In genomic region chr17:45908460-45908859, GRCh38 we compare ENCODE assay signal across 25 cellular contexts. TPM values are rescaled to one million over a fixed set of nuclear protein-coding genes. Genes with fewer than 3 reads are reported as not detected.
DNase-seq lines count a peak whose midpoint lies in the region; ATAC-seq and TF ChIP-seq lines count a peak whose summit lies in the region.
"Had no signal": no experiment of that assay in that cellular context is flagged by ENCODE, and none has a peak within 500 bp of the region (broad histone marks: within the 10 kb centered on the region; RNA-seq: fewer than 3 reads in every experiment).

No MANE protein-coding gene starts in this region.

- peaks cover 8 to 12% of the 10 kb centered on the region in 2 donors for H3K9me3 Mint-ChIP-seq in activated naive CD4-positive, alpha-beta T cell treated with anti-CD3 and anti-CD28 coated beads, Interleukin-2, amount 50 U/mL, for 72 hours
- H3K9me3 Mint-ChIP-seq in brain = peaks cover 7 to 23% (median 21%) of the 10 kb centered on the region in 5 experiments
- H3K9me3 Mint-ChIP-seq in stimulated activated effector memory CD8-positive, alpha-beta T cell treated with anti-CD3 and anti-CD28 coated beads, Interleukin-12 subunit alpha, Interleukin-12 subunit beta, amount 100 ng/mL, for 72 hours = peaks cover 3% of the 10 kb centered on the region

- H3K4me3 Mint-ChIP-seq in brain = peak overlapping the region in 1 of 5 experiments; percentile 55
- peak overlapping the region; percentile 52 for H3K4me3 Mint-ChIP-seq in stimulated activated effector memory CD8-positive, alpha-beta T cell treated with anti-CD3 and anti-CD28 coated beads, Interleukin-12 subunit alpha, Interleukin-12 subunit beta, amount 100 ng/mL, for 72 hours
- H3K4me3 Mint-ChIP-seq: effector memory CD8-positive, alpha-beta T cell had no signal

- DNase-seq in NCI-H1694 treated with DMSO at 0.1 percent for 48 hours (lab: John Stamatoyannopoulos, UW) = peak; percentile 47
- no peak for DNase-seq in NCI-H1694 (lab: John Stamatoyannopoulos, UW)
- DNase-seq in activated naive CD4-positive, alpha-beta T cell treated with anti-CD3 and anti-CD28 coated beads, Interleukin-2, amount 50 U/mL, for 72 hours (ENCODE audit: low spot score in 2 of 2) = no peak
- DNase-seq in activated naive CD4-positive, alpha-beta T cell treated with Interleukin-2 at 50 U/mL for 16 hours = no peak
- DNase-seq in stimulated activated effector memory CD8-positive, alpha-beta T cell treated with anti-CD3 and anti-CD28 coated beads, Interleukin-12 subunit alpha, Interleukin-12 subunit beta, amount 100 ng/mL, for 72 hours (ENCODE audit: low spot score in 2 of 2) = no peak
- DNase-seq in H7 = no peak
- DNase-seq: 8988T; AML-193; effector memory CD8-positive, alpha-beta T cell; esophagus squamous epithelium; GF-D8; HCEC 1CT; kidney; MG63; NCI-H1436 treated with DMSO at 0.1 percent for 48 hours; RPMI8226; stimulated activated CD4-positive, alpha-beta T cell treated with anti-CD3 and anti-CD28 coated beads, Interleukin-4, amount 100 ng/mL, for 4 hours; stomach; transverse colon had no signal

- H3K27me3 ChIP-seq in H7 (ENCODE audit: control insufficient read depth, insufficient read depth, low read length) = no peaks in the 10 kb centered on the region

- no peak overlapping the region for H3K27ac Mint-ChIP-seq in activated naive CD4-positive, alpha-beta T cell treated with anti-CD3 and anti-CD28 coated beads, Interleukin-2, amount 50 U/mL, for 72 hours
- H3K27ac Mint-ChIP-seq in brain = peak overlapping the region in 4 of 5 experiments; percentile 75 to 93 (median 84)
- no peak overlapping the region for H3K27ac Mint-ChIP-seq in stimulated activated effector memory CD8-positive, alpha-beta T cell treated with anti-CD3 and anti-CD28 coated beads, Interleukin-12 subunit alpha, Interleukin-12 subunit beta, amount 100 ng/mL, for 72 hours
- H3K27ac Mint-ChIP-seq: effector memory CD8-positive, alpha-beta T cell; IgD-negative memory B cell had no signal

- peak; percentile 52 to 75 for ATAC-seq in activated naive CD4-positive, alpha-beta T cell treated with anti-CD3 and anti-CD28 coated beads, Interleukin-2, amount 50 U/mL, for 72 hours
- ATAC-seq in stimulated activated effector memory CD8-positive, alpha-beta T cell treated with anti-CD3 and anti-CD28 coated beads, Interleukin-12 subunit alpha, Interleukin-12 subunit beta, amount 100 ng/mL, for 72 hours = peak; percentile 84
- ATAC-seq in HG03135 (IDR thresholded peaks at IDR 0.05; ENCODE audit: unreplicated experiment) = no peak
- ATAC-seq: effector memory CD8-positive, alpha-beta T cell; gastroesophageal sphincter had no signal

- peaks cover 7% of the 10 kb centered on the region for H3K27me3 Mint-ChIP-seq in brain

- peak in 1 of 2 experiments; percentile 11 for TF ChIP-seq CTCF in brain (conservative IDR thresholded peaks at IDR 0.05)

- peaks cover 6 to 12% of the 10 kb centered on the region in 2 donors for H3K36me3 Mint-ChIP-seq in activated naive CD4-positive, alpha-beta T cell treated with anti-CD3 and anti-CD28 coated beads, Interleukin-2, amount 50 U/mL, for 72 hours
- H3K36me3 Mint-ChIP-seq in brain = peaks cover 38% of the 10 kb centered on the region
- peaks cover 6% of the 10 kb centered on the region for H3K36me3 Mint-ChIP-seq in stimulated activated effector memory CD8-positive, alpha-beta T cell treated with anti-CD3 and anti-CD28 coated beads, Interleukin-12 subunit alpha, Interleukin-12 subunit beta, amount 100 ng/mL, for 72 hours

- no peak overlapping the region for H3K4me3 ChIP-seq in H7 (ENCODE audit: insufficient read depth, low read depth, low read length)
- H3K4me3 ChIP-seq: esophagus squamous epithelium, gastroesophageal sphincter, lung, MG63, smooth muscle cell, stomach, transverse colon had no signal

- peaks cover 49% of the 10 kb centered on the region for H3K4me1 Mint-ChIP-seq in brain
- H3K4me1 Mint-ChIP-seq in stimulated activated effector memory CD8-positive, alpha-beta T cell treated with anti-CD3 and anti-CD28 coated beads, Interleukin-12 subunit alpha, Interleukin-12 subunit beta, amount 100 ng/mL, for 72 hours = peaks cover 37% of the 10 kb centered on the region

- no peaks in the 10 kb centered on the region for H3K36me3 ChIP-seq in H7 (replicated peaks; ENCODE audit: control insufficient read depth, insufficient read depth, low read length)
- H3K36me3 ChIP-seq: esophagus squamous epithelium, gastroesophageal sphincter, MG63, stomach, transverse colon had no signal

RNA-seq across cellular contexts. Expression of gene MAPT, which starts 14.1 kb away (rescaled TPM):
- 1 to 10 TPM in 1 of 2 donors, under 1 TPM in 1; 0.57 to 2.2 TPM for total RNA-seq in activated naive CD4-positive, alpha-beta T cell treated with anti-CD3 and anti-CD28 coated beads, Interleukin-2, amount 50 U/mL, for 72 hours
- polyA plus RNA-seq in brain (ENCODE audit: insufficient read depth, low read depth, low replicate concordance) = 154 TPM
- total RNA-seq in H7 (2014; rRNA removed; shearing (Covaris generic)) = 0.85 and 3.1 TPM in 2 replicates
- polyA plus RNA-seq: IgD-negative memory B cell had no signal

Comparison
In these comparisons a context has a peak if more than half of its experiments do, and no peak if none do; other contexts are left out.
1. H3K27ac Mint-ChIP-seq: peak in brain (4 of 5); none in activated naive CD4-positive, alpha-beta T cell treated with anti-CD3 and anti-CD28 coated beads, Interleukin-2, amount 50 U/mL, for 72 hours (0 of 2) and stimulated activated effector memory CD8-positive, alpha-beta T cell treated with anti-CD3 and anti-CD28 coated beads, Interleukin-12 subunit alpha, Interleukin-12 subunit beta, amount 100 ng/mL, for 72 hours (single experiment).